ENCODE assay signal across 8 cellular contexts in the genomic region with DNA sequence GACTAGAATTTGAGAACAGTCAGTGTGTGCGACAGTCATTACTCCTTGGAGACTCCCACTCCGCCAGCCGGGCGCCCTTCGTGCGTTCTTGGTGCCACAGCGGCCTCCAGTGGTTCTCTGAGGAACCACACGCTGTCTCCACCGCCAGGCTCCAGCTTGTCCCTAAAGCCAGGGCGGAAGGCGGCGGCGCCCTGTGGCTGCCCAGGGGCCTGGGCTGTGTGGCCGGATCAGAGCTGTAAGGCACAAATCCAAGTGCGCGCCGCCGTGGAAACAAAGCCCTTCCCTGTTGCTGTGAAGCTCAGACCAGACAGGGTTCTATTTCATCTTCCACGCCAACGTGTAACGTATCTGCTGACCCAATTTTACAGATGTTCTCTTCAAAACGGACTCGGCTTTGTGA. TPM values are rescaled to one million over a fixed set of nuclear protein-coding genes. Genes with fewer than 3 reads are reported as not detected.
A peak's percentile ranks its signal among the peaks of the same experiment; 100 is the strongest.
DNase-seq lines count a peak whose midpoint lies in the region; ATAC-seq and TF ChIP-seq lines count a peak whose summit lies in the region.

No MANE protein-coding gene starts in this region.

- no peaks in the 10 kb centered on the region for H3K4me1 ChIP-seq in breast epithelium

- CTCF ChIA-PET in AG04450 (lab: Charles Lee): interaction anchor here (0.6 to 5.5 kb wide), 17 partner anchors 9 to 1424 kb away, joined by 3 to 47 read pairs (median 4); no protein-coding TSS in a partner anchor

- H3K36me3 ChIP-seq in breast epithelium (no peaks in the 10 kb centered on the region), kidney epithelial cell (ENCODE audit: control insufficient read depth, insufficient read depth, low read length) (no peaks in the 10 kb centered on the region)

- TF ChIP-seq POLR2A in breast epithelium (IDR thresholded peaks at IDR 0.05): no peak

- peak; percentile 95 for ATAC-seq in GM18867 (IDR thresholded peaks at IDR 0.05; ENCODE audit: unreplicated experiment)
- ATAC-seq in HG03064 (IDR thresholded peaks at IDR 0.05; ENCODE audit: low read depth, unreplicated experiment): peak; percentile 95

- H3K4me3 ChIP-seq in AG04450 (ENCODE audit: low read depth, low read length): no peak overlapping the region
- H3K4me3 ChIP-seq in WI38 (ENCODE audit: low read depth, low read length): no peak overlapping the region
- peak overlapping the region in 2 of 3 donors; percentile 2 to 21 for H3K4me3 ChIP-seq in breast epithelium
- H3K4me3 ChIP-seq in kidney epithelial cell (ENCODE audit: low read depth, low read length): peak overlapping the region; percentile 9

- H3K27ac ChIP-seq in AG04450 (ENCODE audit: low read depth, low read length) (no peak overlapping the region), breast epithelium (no peak overlapping the region)

- H3K27me3 ChIP-seq in AG04450 (ENCODE audit: control insufficient read depth, insufficient read depth, low read length): no peaks in the 10 kb centered on the region
- H3K27me3 ChIP-seq in breast epithelium: peaks cover 0 to 17% of the 10 kb centered on the region in 2 donors
- H3K27me3 ChIP-seq in kidney epithelial cell (ENCODE audit: control insufficient read depth, insufficient read depth, low read length): no peaks in the 10 kb centered on the region

- intact Hi-C loops in breast epithelium (cut with DNase I; ENCODE audit: low total_unique reads): no loop called here

- TF ChIP-seq CTCF in AG04450 (IDR thresholded peaks at IDR 0.05; ENCODE audit: low read depth, low read length) (peak; percentile 77), WI38 (IDR thresholded peaks at IDR 0.05; ENCODE audit: low read depth, low read length) (peak; percentile 77), breast epithelium (IDR thresholded peaks at IDR 0.05) (peak in 2 of 3 donors; percentile 68 to 80), kidney epithelial cell (IDR thresholded peaks at IDR 0.05; ENCODE audit: insufficient read depth, low read length, poor library complexity, severe bottlenecking) (peak; percentile 80)

- no peaks in the 10 kb centered on the region for H3K9me3 ChIP-seq in AG04450 (ENCODE audit: control insufficient read depth, insufficient read depth, low read length)
- H3K9me3 ChIP-seq in breast epithelium: no peaks in the 10 kb centered on the region

- DNase-seq in AG04450 (ENCODE audit: low read depth, low spot score) (no peak), NCI-H2196 (lab: John Stamatoyannopoulos, UW; ENCODE audit: unreplicated experiment) (peak; percentile 73), breast epithelium (ENCODE audit: low spot score in 2 of 2) (peak; percentile 59 to 70), kidney epithelial cell (ENCODE audit: low read depth) (no peak)
- peak; percentile 36 to 54 for DNase-seq in stimulated activated CD4-positive, alpha-beta T cell treated with anti-CD3 and anti-CD28 coated beads, Interleukin-1b, Interleukin-23, amount 100 ng/mL, for 4 hours (ENCODE audit: low read depth in 2 of 2)

- POLR2A ChIA-PET in AG04450 (lab: Yijun Ruan, JAX): no interaction called here

RNA-seq across cellular contexts. Expression of a gene that starts 34.1 kb away (rescaled TPM):
- polyA plus RNA-seq in AG04450 (2011; rRNA removed): 75.7 and 76.7 TPM in 2 replicates
- polyA minus RNA-seq in AG04450 (2011; rRNA and poly(A)+ RNA removed): 63.3 and 88.0 TPM in 2 replicates
- total RNA-seq in breast epithelium: 10 to 100 TPM; 61.0 to 72.0 (median 61.8) TPM
- 50.1 and 62.0 TPM in 2 replicates for total RNA-seq in kidney epithelial cell

Comparison
In these comparisons a context has a peak if more than half of its experiments do, and no peak if none do; other contexts are left out.
1. DNase-seq: peak in NCI-H2196 (single experiment), breast epithelium (2 of 2) and stimulated activated CD4-positive, alpha-beta T cell treated with anti-CD3 and anti-CD28 coated beads, Interleukin-1b, Interleukin-23, amount 100 ng/mL, for 4 hours (2 of 2); none in AG04450 (single experiment) and kidney epithelial cell (single experiment).
2. H3K4me3 ChIP-seq: peak in breast epithelium (2 of 3) and kidney epithelial cell (single experiment); none in AG04450 (single experiment) and WI38 (single experiment).
3. Peak in every context shown above with its lines, with median percentiles within 50 percentile points of each other: CTCF ChIP-seq.